24 cellular contexts compared by ENCODE assay signal in genomic region chr15:54282228-54282836, GRCh38.
"Had no signal": no experiment of that assay in that cellular context is flagged by ENCODE, and none has a peak within 500 bp of the region (broad histone marks: within the 10 kb centered on the region; RNA-seq: fewer than 3 reads in every experiment).

No MANE protein-coding gene starts in this region.

- H3K27me3 ChIP-seq: breast epithelium, esophagus squamous epithelium, gastrocnemius medialis, transverse colon, vagina had no signal

- H3K4me3 Mint-ChIP-seq: activated CD4-positive, alpha-beta T cell treated with anti-CD3 and anti-CD28 coated beads for 36 hours; activated naive CD8-positive, alpha-beta T cell treated with anti-CD3 and anti-CD28 coated beads for 36 hours; activated T-cell treated with anti-CD3 and anti-CD28 coated beads, Interleukin-2, amount 50 U/mL, for 4 hours; central memory CD8-positive, alpha-beta T cell; nephron; stimulated activated naive B cell treated with anti-CD40 and anti-IgM and Interleukin-4, amounts not matched to agents 10 μg/mL and 1 μg/mL and 100 μg/mL, for 72 hours; T-helper 2 cell treated with Interferon-gamma antibody and Interleukin-4, amounts not matched to agents 5 μg/mL and 100 μg/mL, for 36 hours had no signal

- H3K4me3 ChIP-seq: breast epithelium, esophagus squamous epithelium, gastrocnemius medialis, right lobe of liver, skin epidermis, transverse colon, vagina had no signal

- H3K9me3 Mint-ChIP-seq: activated naive CD8-positive, alpha-beta T cell treated with anti-CD3 and anti-CD28 coated beads for 36 hours; nephron; stimulated activated naive B cell treated with anti-CD40 and anti-IgM and Interleukin-4, amounts not matched to agents 10 μg/mL and 1 μg/mL and 100 μg/mL, for 72 hours; T-helper 2 cell treated with Interferon-gamma antibody and Interleukin-4, amounts not matched to agents 5 μg/mL and 100 μg/mL, for 36 hours had no signal

- H3K27ac ChIP-seq: breast epithelium, esophagus squamous epithelium, gastrocnemius medialis, right lobe of liver, skin epidermis, transverse colon, vagina had no signal

- H3K27me3 Mint-ChIP-seq: activated CD4-positive, alpha-beta T cell treated with anti-CD3 and anti-CD28 coated beads for 36 hours; central memory CD8-positive, alpha-beta T cell; stimulated activated naive B cell treated with anti-CD40 and anti-IgM and Interleukin-4, amounts not matched to agents 10 μg/mL and 1 μg/mL and 100 μg/mL, for 72 hours had no signal

- H3K4me1 ChIP-seq: breast epithelium, esophagus squamous epithelium, right lobe of liver, transverse colon, vagina had no signal

- H3K4me1 Mint-ChIP-seq: activated CD4-positive, alpha-beta T cell treated with anti-CD3 and anti-CD28 coated beads for 36 hours; activated naive CD8-positive, alpha-beta T cell treated with anti-CD3 and anti-CD28 coated beads for 36 hours; central memory CD8-positive, alpha-beta T cell; nephron; stimulated activated naive B cell treated with anti-CD40 and anti-IgM and Interleukin-4, amounts not matched to agents 10 μg/mL and 1 μg/mL and 100 μg/mL, for 72 hours had no signal

- ATAC-seq: activated CD4-positive, alpha-beta T cell treated with anti-CD3 and anti-CD28 coated beads for 36 hours; activated T-cell treated with anti-CD3 and anti-CD28 coated beads, Interleukin-2, amount 50 U/mL, for 4 hours; gastrocnemius medialis; left ventricle myocardium superior; stimulated activated naive B cell treated with anti-CD40 and anti-IgM and Interleukin-4, amounts not matched to agents 10 μg/mL and 1 μg/mL and 100 μg/mL, for 72 hours had no signal

- H3K27ac Mint-ChIP-seq: activated CD4-positive, alpha-beta T cell treated with anti-CD3 and anti-CD28 coated beads for 36 hours; activated naive CD8-positive, alpha-beta T cell treated with anti-CD3 and anti-CD28 coated beads for 36 hours; nephron; stimulated activated naive B cell treated with anti-CD40 and anti-IgM and Interleukin-4, amounts not matched to agents 10 μg/mL and 1 μg/mL and 100 μg/mL, for 72 hours; T-helper 2 cell treated with Interferon-gamma antibody and Interleukin-4, amounts not matched to agents 5 μg/mL and 100 μg/mL, for 36 hours had no signal

- H3K36me3 ChIP-seq: breast epithelium, esophagus squamous epithelium, gastrocnemius medialis, right lobe of liver, transverse colon, vagina had no signal

- H3K36me3 Mint-ChIP-seq: activated naive CD8-positive, alpha-beta T cell treated with anti-CD3 and anti-CD28 coated beads for 36 hours; stimulated activated naive B cell treated with anti-CD40 and anti-IgM and Interleukin-4, amounts not matched to agents 10 μg/mL and 1 μg/mL and 100 μg/mL, for 72 hours had no signal

- DNase-seq: activated CD4-positive, alpha-beta T cell treated with anti-CD3 and anti-CD28 coated beads for 36 hours; activated CD4-positive, alpha-beta T cell treated with anti-CD3 and anti-CD28 coated beads, Interleukin-2, amount 50 U/mL, for 4 hours; activated CD8-positive, alpha-beta memory T cell treated with anti-CD3 and anti-CD28 coated beads for 24 hours; activated CD8-positive, alpha-beta memory T cell treated with anti-CD3 and anti-CD28 coated beads, Interleukin-2, amount 50 U/mL, for 4 hours; activated naive CD4-positive, alpha-beta T cell treated with Interleukin-2 at 50 U/mL for 16 hours; activated naive CD8-positive, alpha-beta T cell treated with anti-CD3 and anti-CD28 coated beads for 36 hours; activated T-cell treated with anti-CD3 and anti-CD28 coated beads, Interleukin-2, amount 50 U/mL, for 4 hours; effector memory CD4-positive, alpha-beta T cell; esophagus squamous epithelium; gastrocnemius medialis; hippocampal formation; left ventricle myocardium superior; mammary epithelial cell; midbrain; right lobe of liver; stimulated activated CD4-positive, alpha-beta T cell treated with anti-CD3 and anti-CD28 coated beads, Interleukin-2, amount 100 ng/mL, for 24 hours; stimulated activated naive B cell treated with anti-CD40 and anti-IgM and Interleukin-4, amounts not matched to agents 10 μg/mL and 1 μg/mL and 100 μg/mL, for 72 hours; transverse colon had no signal
